In the genomic region with DNA sequence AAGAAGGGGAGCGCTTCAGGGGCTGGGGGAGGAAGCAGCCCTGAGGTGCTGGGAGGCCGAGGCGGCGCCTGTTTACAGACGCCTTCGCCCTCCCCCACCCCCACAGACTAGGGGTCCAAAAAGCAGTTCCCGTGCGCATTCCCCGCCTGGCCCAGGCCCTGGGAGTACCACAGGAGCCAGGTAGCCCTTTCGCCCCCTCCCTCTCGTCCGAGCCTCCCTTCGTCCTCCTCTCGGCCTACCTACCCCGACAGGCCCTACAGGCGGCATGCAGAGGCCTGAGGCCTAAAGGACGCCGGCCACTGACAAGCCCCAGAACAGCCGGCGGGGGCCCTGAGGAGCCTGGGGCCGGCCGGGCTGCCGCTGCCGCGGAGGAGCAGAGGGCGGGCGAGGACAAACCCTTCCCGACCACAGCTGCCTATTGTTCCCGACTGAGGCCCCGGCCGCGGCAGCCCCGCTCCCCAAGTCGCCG, we compare ENCODE assay signal across 8 cellular contexts. TPM values are rescaled to one million over a fixed set of nuclear protein-coding genes. Genes with fewer than 3 reads are reported as not detected.
DNase-seq lines count a peak whose midpoint lies in the region; TF ChIP-seq lines count a peak whose summit lies in the region.

No MANE protein-coding gene starts in this region.

- H3K4me3 ChIP-seq in epithelial cell of esophagus (ENCODE audit: low read length) = peak overlapping the region; percentile 86
- H3K4me3 ChIP-seq in mononuclear cell (ENCODE audit: low read length) = peak overlapping the region; percentile 91

- POLR2A ChIA-PET in activated CD4-positive, alpha-beta memory T cell treated with anti-CD3 and anti-CD28 coated beads for 36 hours (lab: Charles Lee) = interaction anchor here (1.3 to 1.4 kb wide), 3 partner anchors 30 to 156 kb away, joined by 3 to 8 read pairs (median 5); partner anchors contain the start of genes GAS5 and ZBTB37

- peak overlapping the region; percentile 97 for H3K4me3 Mint-ChIP-seq in HFFc6
- peak overlapping the region; percentile 97 for H3K4me3 Mint-ChIP-seq in activated CD4-positive, alpha-beta memory T cell treated with anti-CD3 and anti-CD28 coated beads for 36 hours

- no peaks in the 10 kb centered on the region for H3K27me3 ChIP-seq in mononuclear cell (ENCODE audit: insufficient read depth, low read length)

- CTCF ChIA-PET in activated CD4-positive, alpha-beta memory T cell treated with anti-CD3 and anti-CD28 coated beads for 36 hours (lab: Charles Lee) = no interaction called here

- intact Hi-C loops in activated CD4-positive, alpha-beta memory T cell treated with anti-CD3 and anti-CD28 coated beads for 36 hours (cut with micrococcal nuclease) = loop anchor here (1.0 to 5.0 kb wide), 7 partner anchors 135 to 976 kb away; partner anchors contain the start of genes CACYBP, CENPL, DARS2 and KLHL20

- peaks cover 4% of the 10 kb centered on the region for H3K27me3 Mint-ChIP-seq in HFFc6 (ENCODE audit: insufficient read depth)
- H3K27me3 Mint-ChIP-seq in activated CD4-positive, alpha-beta memory T cell treated with anti-CD3 and anti-CD28 coated beads for 36 hours = no peaks in the 10 kb centered on the region

- H3K4me1 Mint-ChIP-seq in HFFc6 (ENCODE audit: low read depth) = peaks cover 48% of the 10 kb centered on the region
- peaks cover 45% of the 10 kb centered on the region for H3K4me1 Mint-ChIP-seq in activated CD4-positive, alpha-beta memory T cell treated with anti-CD3 and anti-CD28 coated beads for 36 hours (ENCODE audit: low read depth)

- peaks cover 9% of the 10 kb centered on the region for H3K36me3 Mint-ChIP-seq in HFFc6 (ENCODE audit: low read depth)
- peaks cover 8% of the 10 kb centered on the region for H3K36me3 Mint-ChIP-seq in activated CD4-positive, alpha-beta memory T cell treated with anti-CD3 and anti-CD28 coated beads for 36 hours

- TF ChIP-seq CTCF in HFFc6 (IDR thresholded peaks at IDR 0.05) (no peak), epithelial cell of esophagus (IDR thresholded peaks at IDR 0.05; ENCODE audit: insufficient read depth, low read depth, low read length, missing control alignments) (no peak)

- no peaks in the 10 kb centered on the region for H3K9me3 Mint-ChIP-seq in HFFc6
- no peaks in the 10 kb centered on the region for H3K9me3 Mint-ChIP-seq in activated CD4-positive, alpha-beta memory T cell treated with anti-CD3 and anti-CD28 coated beads for 36 hours

- no peaks in the 10 kb centered on the region for H3K9me3 ChIP-seq in mononuclear cell (ENCODE audit: low read depth, low read length)

- peaks cover 39% of the 10 kb centered on the region for H3K4me1 ChIP-seq in mononuclear cell (ENCODE audit: insufficient read depth, low read length)

- DNase-seq in NCI-H187 (lab: John Stamatoyannopoulos, UW) (peak; percentile 40 to 70), NCI-H187 treated with DMSO at 0.1 percent for 48 hours (lab: John Stamatoyannopoulos, UW) (no peak), HFFc6 (no peak), NAMALWA (ENCODE audit: low spot score) (peak; percentile 76), epithelial cell of esophagus (ENCODE audit: low read depth) (peak; percentile 36)
- DNase-seq in activated CD4-positive, alpha-beta memory T cell treated with anti-CD3 and anti-CD28 coated beads for 36 hours = peak; percentile 42
- peak in 5 of 6 experiments; percentile 18 to 54 (median 30) for DNase-seq in stimulated activated naive CD4-positive, alpha-beta T cell (lab: John Stamatoyannopoulos, UW)

- H3K27ac Mint-ChIP-seq in HFFc6 = peak overlapping the region; percentile 73
- peak overlapping the region; percentile 83 for H3K27ac Mint-ChIP-seq in activated CD4-positive, alpha-beta memory T cell treated with anti-CD3 and anti-CD28 coated beads for 36 hours

RNA-seq across cellular contexts. Expression of gene RC3H1, which starts 0.5 kb away (rescaled TPM):
- 10 to 100 TPM; 21.9 to 28.2 (median 23.3) TPM for total RNA-seq in HFFc6 (2021; fragmentation: NEBNext Ultra II Directional; extraction: Animal tissue kit (Norgen Biotek cat#: 25700))
- total RNA-seq in activated CD4-positive, alpha-beta memory T cell treated with anti-CD3 and anti-CD28 coated beads for 36 hours = 10 to 100 TPM; 26.6 to 26.8 TPM
- 61.0 TPM for total RNA-seq in mononuclear cell

Comparison
In these comparisons a context has a peak if more than half of its experiments do, and no peak if none do; other contexts are left out.
1. DNase-seq: peak in NCI-H187 (2 of 2), NAMALWA (single experiment), activated CD4-positive, alpha-beta memory T cell treated with anti-CD3 and anti-CD28 coated beads for 36 hours (single experiment), epithelial cell of esophagus (single experiment) and stimulated activated naive CD4-positive, alpha-beta T cell (5 of 6); none in NCI-H187 treated with DMSO at 0.1 percent for 48 hours (single experiment) and HFFc6 (single experiment).